Comparison of ENCODE assay signal across 18 cellular contexts in the genomic region with DNA sequence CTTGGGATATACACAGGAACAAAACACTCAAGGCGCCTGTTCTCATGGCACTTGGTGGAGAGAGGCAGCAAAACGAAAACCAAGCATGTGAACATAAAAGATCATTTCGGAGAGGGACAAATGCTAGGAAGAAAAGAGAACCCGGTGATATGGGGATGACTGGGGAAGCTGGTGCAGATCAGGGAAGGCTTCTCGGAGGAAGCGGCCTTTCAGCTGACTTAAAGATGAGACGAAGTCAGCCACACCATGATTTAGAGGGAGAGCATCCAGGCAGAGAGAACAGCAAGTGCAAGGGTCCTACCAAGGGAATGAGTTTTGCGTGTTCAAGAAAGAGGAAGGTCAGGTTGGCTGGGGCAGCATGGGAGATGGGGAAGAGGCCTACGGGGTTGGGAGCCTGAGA.
"Had no signal": no experiment of that assay in that cellular context is flagged by ENCODE, and none has a peak within 500 bp of the region (broad histone marks: within the 10 kb centered on the region; RNA-seq: fewer than 3 reads in every experiment).

No MANE protein-coding gene starts in this region.

- H3K4me3 ChIP-seq: SJSA1, SK-N-MC had no signal

- DNase-seq: IMR-90, Kasumi-1, MM.1S, NCI-H1048, NCI-H1105, NCI-H1417, NCI-H1436 treated with DMSO at 0.1 percent for 48 hours, NCI-H187 treated with DMSO at 0.1 percent for 48 hours, NCI-H2029 treated with DMSO at 0.1 percent for 48 hours, NCI-H446, NCI-H510A, NCI-H524 treated with DMSO at 0.1 percent for 48 hours, NCI-H774, Right ventricle myocardium superior, RPMI8226, SIG-M5 had no signal
